17 cellular contexts compared by ENCODE assay signal in the genomic region with DNA sequence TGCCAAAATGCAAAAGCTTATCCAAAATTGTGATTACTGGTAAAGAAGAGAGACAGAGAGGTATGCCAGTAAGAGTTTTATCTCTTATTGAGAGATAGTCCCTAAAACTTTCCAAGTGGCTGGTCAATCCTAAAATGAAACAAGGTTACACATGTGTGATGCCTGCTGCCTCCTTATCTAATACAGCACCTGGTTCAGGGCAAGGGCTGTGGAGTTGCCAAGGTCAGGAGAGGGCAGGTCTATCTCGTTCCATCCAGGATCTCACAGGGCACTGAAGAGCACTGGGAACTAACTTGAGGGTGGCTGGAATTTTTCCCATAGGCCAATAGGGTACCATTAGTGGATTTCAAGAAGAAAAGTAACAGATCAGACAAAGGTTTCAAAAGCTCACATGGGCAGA. TPM values are rescaled to one million over a fixed set of nuclear protein-coding genes. Genes with fewer than 3 reads are reported as not detected.
DNase-seq lines count a peak whose midpoint lies in the region; ATAC-seq and TF ChIP-seq lines count a peak whose summit lies in the region.
"Had no signal": no experiment of that assay in that cellular context is flagged by ENCODE, and none has a peak within 500 bp of the region (broad histone marks: within the 10 kb centered on the region; RNA-seq: fewer than 3 reads in every experiment).

No MANE protein-coding gene starts in this region.

- H3K27me3 ChIP-seq in OCI-LY3 (ENCODE audit: low read depth, low read length): no peaks in the 10 kb centered on the region
- no peaks in the 10 kb centered on the region for H3K27me3 ChIP-seq in gastrocnemius medialis
- H3K27me3 ChIP-seq: gastroesophageal sphincter, MG63, right lobe of liver, thyroid gland had no signal

- no peaks in the 10 kb centered on the region for H3K27me3 Mint-ChIP-seq in Calu3 (ENCODE audit: unreplicated experiment)
- no peaks in the 10 kb centered on the region for H3K27me3 Mint-ChIP-seq in chondrocyte (ENCODE audit: low read depth)

- H3K4me3 ChIP-seq in OCI-LY3 (ENCODE audit: low read length) (peak overlapping the region; percentile 74), gastrocnemius medialis (no peak overlapping the region)
- H3K4me3 ChIP-seq: gastroesophageal sphincter, MG63, right lobe of liver, thyroid gland had no signal

- no peak overlapping the region for H2AFZ ChIP-seq in OCI-LY3 (ENCODE audit: low read depth, low read length)

- BruUV-seq in Calu3 (replicated peaks; lab: Mats Ljungman, UMichigan): no TSS peak

- H3K9ac ChIP-seq in OCI-LY3 (ENCODE audit: low read length): peak overlapping the region; percentile 78; the same call in 1 of the 2 replicates

- H3K27ac ChIP-seq in OCI-LY3 (ENCODE audit: low read length) (peak overlapping the region; percentile 96), gastrocnemius medialis (peak overlapping the region; percentile 90 to 96 (median 92))
- H3K27ac ChIP-seq: right lobe of liver, thyroid gland had no signal

- H3K36me3 ChIP-seq in OCI-LY3 (replicated peaks; ENCODE audit: low read depth, low read length) (peaks cover 20% of the 10 kb centered on the region), gastrocnemius medialis (no peaks in the 10 kb centered on the region)
- H3K36me3 ChIP-seq: gastroesophageal sphincter, MG63, right lobe of liver, thyroid gland had no signal

- TF ChIP-seq POLR2A in gastrocnemius medialis (IDR thresholded peaks at IDR 0.05): no peak

- intact Hi-C loops in Calu3 (cut with micrococcal nuclease; ENCODE audit: unreplicated experiment) (no loop called here), gastrocnemius medialis (cut with DNase I; ENCODE audit: low total_unique reads) (loop anchor here (5.0 kb wide), 1 partner anchor 418 kb away; no protein-coding TSS in a partner anchor)

- ATAC-seq in gastrocnemius medialis: no peak
- no peak for ATAC-seq in GM19467 (IDR thresholded peaks at IDR 0.05; ENCODE audit: unreplicated experiment)
- ATAC-seq in GM18867 (IDR thresholded peaks at IDR 0.05; ENCODE audit: unreplicated experiment): no peak
- ATAC-seq: gastroesophageal sphincter, Panc1, WTC11 had no signal

- peak overlapping the region; percentile 37 for H3K4me3 Mint-ChIP-seq in Calu3 (ENCODE audit: low read depth, unreplicated experiment)
- H3K4me3 Mint-ChIP-seq in chondrocyte (ENCODE audit: unreplicated experiment): no peak overlapping the region

- H4K20me1 ChIP-seq in OCI-LY3 (ENCODE audit: insufficient read depth, low read length): peaks cover 96% of the 10 kb centered on the region

- H3K27ac Mint-ChIP-seq in Calu3 (ENCODE audit: unreplicated experiment) (peak overlapping the region; percentile 75), chondrocyte (ENCODE audit: unreplicated experiment) (peak overlapping the region; percentile 96)

- CTCF ChIA-PET in Calu3 (lab: Charles Lee): interaction anchor here (1.0 to 1.4 kb wide), 3 partner anchors 15 to 20 kb away, joined by 3 read pairs; no protein-coding TSS in a partner anchor

- H3K36me3 Mint-ChIP-seq in Calu3 (ENCODE audit: insufficient read depth, unreplicated experiment): peaks cover 6% of the 10 kb centered on the region
- H3K36me3 Mint-ChIP-seq in chondrocyte (ENCODE audit: low read depth): peaks cover 2% of the 10 kb centered on the region
- H3K36me3 Mint-ChIP-seq: WTC11 had no signal

- H3K4me2 ChIP-seq in OCI-LY3 (ENCODE audit: low read length): peak overlapping the region; percentile 99

- peaks cover 100% of the 10 kb centered on the region for H3K4me1 ChIP-seq in OCI-LY3 (ENCODE audit: low read length)
- H3K4me1 ChIP-seq in gastrocnemius medialis: peaks cover 77 to 87% of the 10 kb centered on the region in 2 donors

- H3K9me3 ChIP-seq in OCI-LY3 (ENCODE audit: insufficient read depth, low read length) (no peaks in the 10 kb centered on the region), gastrocnemius medialis (no peaks in the 10 kb centered on the region)
- H3K9me3 ChIP-seq: gastroesophageal sphincter, MG63, right lobe of liver, thyroid gland had no signal

- peaks cover 93% of the 10 kb centered on the region for H3K4me1 Mint-ChIP-seq in Calu3 (ENCODE audit: low read depth, unreplicated experiment)
- peaks cover 50% of the 10 kb centered on the region for H3K4me1 Mint-ChIP-seq in chondrocyte (ENCODE audit: low read depth)

- no peaks in the 10 kb centered on the region for H3K9me3 Mint-ChIP-seq in Calu3 (ENCODE audit: low read depth, unreplicated experiment)
- H3K9me3 Mint-ChIP-seq in chondrocyte (ENCODE audit: low read depth): no peaks in the 10 kb centered on the region
- H3K9me3 Mint-ChIP-seq: WTC11 had no signal

- TF ChIP-seq CTCF in Calu3 (IDR thresholded peaks at IDR 0.05; ENCODE audit: unreplicated experiment) (no peak), OCI-LY3 (IDR thresholded peaks at IDR 0.05; ENCODE audit: low read depth, low read length) (no peak), chondrocyte (IDR thresholded peaks at IDR 0.05) (no peak), gastrocnemius medialis (IDR thresholded peaks at IDR 0.05 in 4 of 5, conservative IDR thresholded peaks at IDR 0.05 in 1 of 5) (no peak)

- DNase-seq in Calu3 (no peak), chondrocyte (ENCODE audit: low spot score) (no peak), gastrocnemius medialis (no peak), NCI-H1092 (lab: John Stamatoyannopoulos, UW) (no peak)
- DNase-seq: activated naive CD4-positive, alpha-beta T cell treated with Interleukin-2 at 50 U/mL for 16 hours; MG63; NCI-H2029; NCI-H524 treated with DMSO at 0.1 percent for 48 hours; right lobe of liver; stimulated activated CD4-positive, alpha-beta T cell treated with anti-CD3 and anti-CD28 coated beads, Interleukin-2, amount 100 ng/mL, for 24 hours; thyroid gland had no signal

- in situ Hi-C loops in gastrocnemius medialis (cut with MboI; ENCODE audit: low sequenced_read_pairs in 4 of 4): no loop called here

- H3K79me2 ChIP-seq in OCI-LY3 (ENCODE audit: low read length): peaks cover 100% of the 10 kb centered on the region

RNA-seq across cellular contexts. Expression of a gene that starts 18.2 kb away (rescaled TPM):
- total RNA-seq in Calu3 (2022) (106 and 128 TPM in 2 replicates), chondrocyte (69.2 to 78.5 TPM (median 71.6 TPM) in 3 replicates), gastrocnemius medialis (10 to 100 TPM; 17.3 to 27.9 (median 26.5) TPM)
